21 cellular contexts compared by ENCODE assay signal in the genomic region with DNA sequence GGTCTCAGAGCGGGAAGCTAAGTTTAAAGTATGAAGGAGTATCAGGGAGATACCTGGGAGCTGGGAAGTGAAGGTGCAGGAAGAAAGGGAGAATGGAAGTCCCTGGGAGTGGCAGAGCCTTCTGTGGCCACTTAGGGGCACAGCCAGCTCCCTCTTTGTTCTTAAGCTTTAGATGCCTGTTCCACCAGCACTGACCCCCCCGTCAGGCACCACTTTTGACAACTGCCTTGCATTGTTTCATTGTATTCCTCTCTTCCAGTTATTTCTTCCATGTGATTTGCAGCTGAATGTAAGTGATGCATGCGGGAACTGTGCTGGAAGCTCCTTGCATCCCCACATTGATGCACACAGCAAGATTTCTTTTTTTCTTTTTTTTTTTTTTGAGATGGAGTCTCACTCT. TPM values are rescaled to one million over a fixed set of nuclear protein-coding genes. Genes with fewer than 3 reads are reported as not detected.
A peak's percentile ranks its signal among the peaks of the same experiment; 100 is the strongest.
DNase-seq lines count a peak whose midpoint lies in the region; ATAC-seq and TF ChIP-seq lines count a peak whose summit lies in the region.
"Had no signal": no experiment of that assay in that cellular context is flagged by ENCODE, and none has a peak within 500 bp of the region (broad histone marks: within the 10 kb centered on the region; RNA-seq: fewer than 3 reads in every experiment).

No MANE protein-coding gene starts in this region.

- no peaks in the 10 kb centered on the region for H3K79me2 ChIP-seq in GM23338 (replicated peaks; ENCODE audit: insufficient read depth)
- H3K79me2 ChIP-seq in PC-3 (ENCODE audit: low read length) = no peaks in the 10 kb centered on the region

- WGBS in esophagus muscularis mucosa = 86% methylated on average over 3 of the region's 3 CpGs

- peak overlapping the region; percentile 98; the same call in 1 of the 2 replicates for H2AFZ ChIP-seq in GM23338
- H2AFZ ChIP-seq in PC-3 (ENCODE audit: low read length) = no peak overlapping the region

- H3K9ac ChIP-seq in PC-3 (ENCODE audit: low read length) = no peak overlapping the region

- BruUV-seq in PC-3 (replicated peaks; lab: Mats Ljungman, UMichigan) = no TSS peak

- no peak for ATAC-seq in GM23338
- no peak for ATAC-seq in PC-3
- ATAC-seq in mucosa of descending colon = no peak
- ATAC-seq: activated naive CD4-positive, alpha-beta T cell treated with anti-CD3 and anti-CD28 coated beads, Interleukin-2, amount 50 U/mL, for 72 hours had no signal

- no peak for TF ChIP-seq EP300 in esophagus muscularis mucosa (IDR thresholded peaks at IDR 0.05)

- TF ChIP-seq CTCF in GM23338 (conservative IDR thresholded peaks at IDR 0.05; ENCODE audit: low read depth in 2 of 2) (no peak), esophagus muscularis mucosa (IDR thresholded peaks at IDR 0.05) (no peak), neural crest cell (conservative IDR thresholded peaks at IDR 0.05) (no peak), PC-3 (conservative IDR thresholded peaks at IDR 0.05; ENCODE audit: low read depth, low read length) (no peak), mucosa of descending colon (IDR thresholded peaks at IDR 0.05) (no peak)

- CTCF ChIA-PET in PC-3 (lab: Charles Lee) = interaction anchor here (0.5 to 1.0 kb wide), 5 partner anchors 25 to 198 kb away, joined by 3 to 4 read pairs (median 3); no protein-coding TSS in a partner anchor

- intact Hi-C loops in esophagus muscularis mucosa (cut with DNase I) (no loop called here), PC-3 (cut with micrococcal nuclease) (loop anchor here (5.0 kb wide), 1 partner anchor 35 kb away; no protein-coding TSS in a partner anchor), mucosa of descending colon (cut with DNase I, micrococcal nuclease) (no loop called here)

- H3K27me3 Mint-ChIP-seq in GM23338 (ENCODE audit: insufficient read depth, low read depth, poor library complexity) = peaks cover 43% of the 10 kb centered on the region
- peaks cover 43% of the 10 kb centered on the region for H3K27me3 Mint-ChIP-seq in neural crest cell (ENCODE audit: low read depth)

- no peaks in the 10 kb centered on the region for H3K9me2 ChIP-seq in GM23338 (ENCODE audit: insufficient read depth)
- H3K9me2 ChIP-seq in PC-3 (replicated peaks; ENCODE audit: low read length) = no peaks in the 10 kb centered on the region

- H3K9me3 Mint-ChIP-seq in GM23338 = no peaks in the 10 kb centered on the region; the same call in 2 of the 3 replicates
- no peaks in the 10 kb centered on the region for H3K9me3 Mint-ChIP-seq in neural crest cell
- H3K9me3 Mint-ChIP-seq: activated CD4-positive, alpha-beta memory T cell treated with anti-CD3 and anti-CD28 coated beads, Interleukin-2, amount 10 ng/mL, durations not matched to agents 7 days and 5 days; activated naive CD4-positive, alpha-beta T cell treated with anti-CD3 and anti-CD28 coated beads, Interleukin-2, amount 50 U/mL, for 72 hours; activated T-helper 2 cell treated with anti-CD3 and anti-CD28 coated beads, Interferon-gamma antibody, Interleukin-2, Interleukin-4, amounts not matched to agents 10 μg/mL and 5 μg/mL and 100 μg/mL, durations not matched to agents 14 hours and 24 hours and 36 hours; H9 had no signal

- H3K4me2 ChIP-seq in GM23338 (peak overlapping the region; percentile 89; the same call in 1 of the 2 replicates), PC-3 (ENCODE audit: low read length) (no peak overlapping the region)

- H3K36me3 ChIP-seq in GM23338 (ENCODE audit: insufficient read depth) (no peaks in the 10 kb centered on the region), esophagus muscularis mucosa (no peaks in the 10 kb centered on the region), PC-3 (ENCODE audit: low read depth, low read length) (no peaks in the 10 kb centered on the region), mucosa of descending colon (ENCODE audit: low read depth) (no peaks in the 10 kb centered on the region)
- H3K36me3 ChIP-seq: sigmoid colon, stomach had no signal

- H3K4me1 ChIP-seq in GM23338 (ENCODE audit: insufficient read depth) (peaks cover 21% of the 10 kb centered on the region), esophagus muscularis mucosa (peaks cover 42 to 50% (median 44%) of the 10 kb centered on the region in 4 donors), PC-3 (ENCODE audit: insufficient read depth, low read length) (peaks cover 7% of the 10 kb centered on the region; the same call in 1 of the 2 replicates), mucosa of descending colon (ENCODE audit: low read depth) (peaks cover 24% of the 10 kb centered on the region)

- H3K9me3 ChIP-seq in esophagus muscularis mucosa (no peaks in the 10 kb centered on the region), PC-3 (ENCODE audit: low read length) (no peaks in the 10 kb centered on the region), mucosa of descending colon (no peaks in the 10 kb centered on the region)
- H3K9me3 ChIP-seq: sigmoid colon, stomach had no signal

- TF ChIP-seq POLR2A in esophagus muscularis mucosa (IDR thresholded peaks at IDR 0.05; ENCODE audit: low read depth) = no peak

- H3K27me3 ChIP-seq in GM23338 (ENCODE audit: insufficient read depth) (peaks cover 57% of the 10 kb centered on the region), esophagus muscularis mucosa (peaks cover 0 to 50% (median 0%) of the 10 kb centered on the region in 4 donors), PC-3 (ENCODE audit: low read length) (peaks cover 55% of the 10 kb centered on the region)

- H3K27ac Mint-ChIP-seq in GM23338 (no peak overlapping the region), neural crest cell (ENCODE audit: unreplicated experiment) (no peak overlapping the region)
- H3K27ac Mint-ChIP-seq: activated CD4-positive, alpha-beta memory T cell treated with anti-CD3 and anti-CD28 coated beads, Interleukin-2, amount 10 ng/mL, durations not matched to agents 7 days and 5 days; activated naive CD4-positive, alpha-beta T cell treated with anti-CD3 and anti-CD28 coated beads, Interleukin-2, amount 50 U/mL, for 72 hours; activated T-helper 2 cell treated with anti-CD3 and anti-CD28 coated beads, Interferon-gamma antibody, Interleukin-2, Interleukin-4, amounts not matched to agents 10 μg/mL and 5 μg/mL and 100 μg/mL, durations not matched to agents 14 hours and 24 hours and 36 hours; H9; immature natural killer cell had no signal

- DNase-seq in Ammon's horn (ENCODE audit: low spot score) = peak; percentile 25
- DNase-seq in GM23338 (ENCODE audit: low spot score) = peak; percentile 30
- DNase-seq in esophagus muscularis mucosa (ENCODE audit: extremely low spot score) = no peak
- no peak for DNase-seq in neural crest cell (ENCODE audit: low read depth, low spot score)
- DNase-seq in PC-3 = no peak
- DNase-seq in NCI-H446 (lab: John Stamatoyannopoulos, UW) = no peak
- DNase-seq in mucosa of descending colon = no peak
- DNase-seq: activated CD4-positive, alpha-beta memory T cell treated with anti-CD3 and anti-CD28 coated beads, Interleukin-2, amount 10 ng/mL, durations not matched to agents 7 days and 5 days; activated CD4-positive, CD25-positive, alpha-beta regulatory T cell treated with anti-CD3 and anti-CD28 coated beads, Interleukin-2, amount 50 U/mL, for 72 hours; central memory CD4-positive, alpha-beta T cell; immature natural killer cell; Karpas-422; left ventricle myocardium superior; NCI-H2227 treated with DMSO at 0.1 percent for 48 hours; sigmoid colon; stomach had no signal

- POLR2A ChIA-PET in PC-3 (lab: Charles Lee; ENCODE audit: unreplicated experiment) = interaction anchor here (0.6 kb wide), 2 partner anchors 14 to 1639 kb away, joined by 4 to 5 read pairs; no protein-coding TSS in a partner anchor

- H4K20me1 ChIP-seq in GM23338 (replicated peaks; ENCODE audit: insufficient read depth) = no peaks in the 10 kb centered on the region
- H4K20me1 ChIP-seq in PC-3 (ENCODE audit: low read length) = no peaks in the 10 kb centered on the region

- H3K27ac ChIP-seq in GM23338 (ENCODE audit: low read depth) (no peak overlapping the region), esophagus muscularis mucosa (replicated peaks in 1 of 4) (peak overlapping the region in 3 of 4 donors; percentile 30 to 60 (median 32)), PC-3 (ENCODE audit: low read length) (no peak overlapping the region)
- H3K27ac ChIP-seq: C4-2B had no signal

- peaks cover 22% of the 10 kb centered on the region for H3K4me1 Mint-ChIP-seq in GM23338
- peaks cover 22% of the 10 kb centered on the region for H3K4me1 Mint-ChIP-seq in neural crest cell

- peak overlapping the region; percentile 22 for H3K4me3 Mint-ChIP-seq in GM23338
- H3K4me3 Mint-ChIP-seq in neural crest cell = peak overlapping the region; percentile 90
- H3K4me3 Mint-ChIP-seq: activated CD4-positive, alpha-beta memory T cell treated with anti-CD3 and anti-CD28 coated beads, Interleukin-2, amount 10 ng/mL, durations not matched to agents 7 days and 5 days had no signal

- H3F3A ChIP-seq in GM23338 (replicated peaks; ENCODE audit: low read depth) = peaks cover 13% of the 10 kb centered on the region
- no peaks in the 10 kb centered on the region for H3F3A ChIP-seq in PC-3 (ENCODE audit: low read length, unreplicated experiment)

- no peaks in the 10 kb centered on the region; the same call in 2 of the 3 replicates for H3K36me3 Mint-ChIP-seq in GM23338 (ENCODE audit: low read depth)
- no peaks in the 10 kb centered on the region for H3K36me3 Mint-ChIP-seq in neural crest cell (ENCODE audit: low read depth)
- H3K36me3 Mint-ChIP-seq: activated naive CD4-positive, alpha-beta T cell treated with anti-CD3 and anti-CD28 coated beads, Interleukin-2, amount 50 U/mL, for 72 hours had no signal

- H3K4me3 ChIP-seq in GM23338 (no peak overlapping the region), esophagus muscularis mucosa (no peak overlapping the region), PC-3 (ENCODE audit: low read length) (no peak overlapping the region), mucosa of descending colon (no peak overlapping the region)
- H3K4me3 ChIP-seq: sigmoid colon, stomach had no signal

TF ChIP-seq in GM23338, 12 proteins besides CTCF, POLR2A, EP300 and RAD21 (continues in another document):
- no peak for TF ChIP-seq CREB1 (CRISPR knock-in tag; IDR thresholded peaks at IDR 0.05; ENCODE audit: low read depth)
- TF ChIP-seq EZH2phosphoT487 (IDR thresholded peaks at IDR 0.05; ENCODE audit: unreplicated experiment) = no peak
- TF ChIP-seq, protein P1, sequence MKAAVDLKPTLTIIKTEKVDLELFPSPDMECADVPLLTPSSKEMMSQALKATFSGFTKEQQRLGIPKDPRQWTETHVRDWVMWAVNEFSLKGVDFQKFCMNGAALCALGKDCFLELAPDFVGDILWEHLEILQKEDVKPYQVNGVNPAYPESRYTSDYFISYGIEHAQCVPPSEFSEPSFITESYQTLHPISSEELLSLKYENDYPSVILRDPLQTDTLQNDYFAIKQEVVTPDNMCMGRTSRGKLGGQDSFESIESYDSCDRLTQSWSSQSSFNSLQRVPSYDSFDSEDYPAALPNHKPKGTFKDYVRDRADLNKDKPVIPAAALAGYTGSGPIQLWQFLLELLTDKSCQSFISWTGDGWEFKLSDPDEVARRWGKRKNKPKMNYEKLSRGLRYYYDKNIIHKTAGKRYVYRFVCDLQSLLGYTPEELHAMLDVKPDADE (IDR thresholded peaks at IDR 0.05) = no peak

RNA-seq across cellular contexts. Expression of gene GALNT16, which starts 2.6 kb away (rescaled TPM):
- total RNA-seq in GM23338 (2014; rRNA removed; shearing (Covaris generic)) = 2.9 and 5.3 TPM in 2 replicates
- polyA plus RNA-seq in GM23338 (2016; fragmentation: Nextera tagmentation; extraction: Ambion mirVana) = 0.90 and 1.5 TPM in 2 replicates
- total RNA-seq in esophagus muscularis mucosa (10 to 100 TPM in 2 of 4 donors, 1 to 10 TPM in 2; 5.8 to 18.4 (median 10.5) TPM), neural crest cell (18.5 and 20.1 TPM in 2 replicates), PC-3 (2014; rRNA removed) (0.17 and 0.33 TPM in 2 replicates), mucosa of descending colon (1 to 10 TPM in 2 of 3 donors, under 1 TPM in 1; 0.87 to 6.4 (median 1.8) TPM)
- total RNA-seq: activated CD4-positive, alpha-beta memory T cell treated with anti-CD3 and anti-CD28 coated beads, Interleukin-2, amount 10 ng/mL, durations not matched to agents 7 days and 5 days; mononuclear cell had no signal
- polyA plus RNA-seq: immature natural killer cell had no signal

Comparison
In these comparisons a context has a peak if more than half of its experiments do, and no peak if none do; other contexts are left out.
1. DNase-seq: peak in Ammon's horn (single experiment) and GM23338 (single experiment); none in esophagus muscularis mucosa (single experiment), neural crest cell (single experiment), PC-3 (single experiment), NCI-H446 (0 of 2) and mucosa of descending colon (0 of 3).
2. H3K27ac ChIP-seq: peak in esophagus muscularis mucosa (3 of 4); none in GM23338 (single experiment) and PC-3 (single experiment).